Comparison of ENCODE assay signal across 28 cellular contexts in the genomic region with DNA sequence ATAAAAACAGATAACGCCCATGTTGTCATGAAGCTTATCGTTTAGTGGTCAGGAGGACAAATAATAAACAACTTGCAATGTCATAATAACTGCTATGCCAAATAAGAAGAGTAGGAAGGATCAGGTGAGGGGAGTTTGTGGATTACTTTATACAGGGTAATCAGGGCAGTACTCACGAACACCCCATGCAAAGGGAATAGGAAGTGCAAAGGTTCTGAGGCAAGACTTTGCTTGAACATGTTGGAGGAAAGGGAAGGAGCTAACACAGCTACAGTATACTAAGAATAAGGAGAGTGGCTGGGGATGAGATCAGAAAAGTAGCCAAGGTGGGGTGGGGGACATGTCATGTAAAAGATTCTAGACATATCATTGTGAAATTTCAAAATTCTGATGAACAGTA.
"Had no signal": no experiment of that assay in that cellular context is flagged by ENCODE, and none has a peak within 500 bp of the region (broad histone marks: within the 10 kb centered on the region; RNA-seq: fewer than 3 reads in every experiment).

No MANE protein-coding gene starts in this region.

- H3K4me1 Mint-ChIP-seq: natural killer cell; nephron; neural progenitor cell; stimulated activated effector memory CD8-positive, alpha-beta T cell treated with anti-CD3 and anti-CD28 coated beads, Interleukin-12 subunit alpha, Interleukin-12 subunit beta, amount 100 ng/mL, for 72 hours had no signal

- H3K4me3 ChIP-seq: neural progenitor cell, ovary, psoas muscle, right lobe of liver, sigmoid colon, stomach, thoracic aorta, thyroid gland, tibial nerve, upper lobe of left lung, uterus had no signal

- H3K36me3 ChIP-seq: neural progenitor cell, ovary, right lobe of liver, sigmoid colon, stomach, thoracic aorta, thyroid gland, tibial nerve, upper lobe of left lung, uterus had no signal

- H3K27me3 ChIP-seq: neural progenitor cell, ovary, right lobe of liver, sigmoid colon, stomach, thyroid gland, tibial nerve, upper lobe of left lung, uterus had no signal

- H3K4me3 Mint-ChIP-seq: natural killer cell; nephron; neural progenitor cell; stimulated activated effector memory CD8-positive, alpha-beta T cell treated with anti-CD3 and anti-CD28 coated beads, Interleukin-12 subunit alpha, Interleukin-12 subunit beta, amount 100 ng/mL, for 72 hours; stimulated activated naive B cell treated with anti-CD40 and anti-IgM and Interleukin-4, amounts not matched to agents 10 μg/mL and 1 μg/mL and 100 μg/mL, for 72 hours; stimulated activated naive CD8-positive, alpha-beta T cell treated with anti-CD3 and anti-CD28 coated beads, Interleukin-15, Interleukin-2, amounts not matched to agents 100 ng/mL and 50 ng/mL, for 24 hours had no signal

- H3K9me3 Mint-ChIP-seq: natural killer cell; nephron; neural progenitor cell; stimulated activated naive B cell treated with anti-CD40 and anti-IgM and Interleukin-4, amounts not matched to agents 10 μg/mL and 1 μg/mL and 100 μg/mL, for 72 hours; stimulated activated naive CD8-positive, alpha-beta T cell treated with anti-CD3 and anti-CD28 coated beads, Interleukin-15, Interleukin-2, amounts not matched to agents 100 ng/mL and 50 ng/mL, for 24 hours had no signal

- H3K36me3 Mint-ChIP-seq: natural killer cell; neural progenitor cell; stimulated activated effector memory CD8-positive, alpha-beta T cell treated with anti-CD3 and anti-CD28 coated beads, Interleukin-12 subunit alpha, Interleukin-12 subunit beta, amount 100 ng/mL, for 72 hours had no signal

- ATAC-seq: natural killer cell; psoas muscle; right cardiac atrium; right lobe of liver; stimulated activated effector memory CD8-positive, alpha-beta T cell treated with anti-CD3 and anti-CD28 coated beads, Interleukin-12 subunit alpha, Interleukin-12 subunit beta, amount 100 ng/mL, for 72 hours; stimulated activated naive B cell treated with anti-CD40 and anti-IgM and Interleukin-4, amounts not matched to agents 10 μg/mL and 1 μg/mL and 100 μg/mL, for 72 hours had no signal

- H3K9me3 ChIP-seq: ovary, psoas muscle, right lobe of liver, sigmoid colon, stomach, thoracic aorta, thyroid gland, tibial nerve, upper lobe of left lung, uterus had no signal

- H3K4me1 ChIP-seq: parathyroid adenoma, psoas muscle, right lobe of liver, sigmoid colon, stomach, thyroid gland, upper lobe of left lung, uterus had no signal

- H3K27me3 Mint-ChIP-seq: progenitor cell of endocrine pancreas; stimulated activated naive B cell treated with anti-CD40 and anti-IgM and Interleukin-4, amounts not matched to agents 10 μg/mL and 1 μg/mL and 100 μg/mL, for 72 hours; stimulated activated naive CD8-positive, alpha-beta T cell treated with anti-CD3 and anti-CD28 coated beads, Interleukin-15, Interleukin-2, amounts not matched to agents 100 ng/mL and 50 ng/mL, for 24 hours had no signal

- DNase-seq: natural killer cell; occipital lobe; ovary; posterior cingulate gyrus; psoas muscle; right cardiac atrium; right lobe of liver; sigmoid colon; small intestine; stimulated activated CD4-positive, alpha-beta T cell treated with anti-CD3 and anti-CD28 coated beads, Interleukin-15, amount 100 ng/mL, for 24 hours; stimulated activated CD4-positive, alpha-beta T cell treated with anti-CD3 and anti-CD28 coated beads, Interleukin-2, amount 100 ng/mL, for 24 hours; stimulated activated CD4-positive, alpha-beta T cell treated with anti-CD3 and anti-CD28 coated beads, Interleukin-2, amount 100 ng/mL, for 48 hours; stimulated activated CD4-positive, alpha-beta T cell treated with anti-CD3 and anti-CD28 coated beads, Interleukin-4, amount 100 ng/mL, for 24 hours; stimulated activated naive B cell treated with anti-CD40 and anti-IgM and Interleukin-4, amounts not matched to agents 10 μg/mL and 1 μg/mL and 100 μg/mL, for 72 hours; stimulated activated naive CD4-positive, alpha-beta T cell treated with Interleukin-2 at 50 U/mL for 16 hours; stomach; thyroid gland; trophoblast cell; upper lobe of left lung; uterus had no signal

- H3K27ac ChIP-seq: neural progenitor cell, ovary, parathyroid adenoma, psoas muscle, right lobe of liver, sigmoid colon, stomach, thoracic aorta, thyroid gland, tibial nerve, upper lobe of left lung, uterus had no signal
